Comparison of ENCODE assay signal across 1 cellular context in genomic region chr3:179495483-179495882, GRCh38.
TF ChIP-seq lines count a peak whose summit lies in the region.

No MANE protein-coding gene starts in this region.

TF ChIP-seq in GM12878, 131 proteins besides CTCF, POLR2A, EP300 and RAD21 (continued from another document):
- no peak for TF ChIP-seq CEBPZ (IDR thresholded peaks at IDR 0.05; ENCODE audit: low read depth, low read length)
